ENCODE assay signal across 8 cellular contexts in the genomic region with DNA sequence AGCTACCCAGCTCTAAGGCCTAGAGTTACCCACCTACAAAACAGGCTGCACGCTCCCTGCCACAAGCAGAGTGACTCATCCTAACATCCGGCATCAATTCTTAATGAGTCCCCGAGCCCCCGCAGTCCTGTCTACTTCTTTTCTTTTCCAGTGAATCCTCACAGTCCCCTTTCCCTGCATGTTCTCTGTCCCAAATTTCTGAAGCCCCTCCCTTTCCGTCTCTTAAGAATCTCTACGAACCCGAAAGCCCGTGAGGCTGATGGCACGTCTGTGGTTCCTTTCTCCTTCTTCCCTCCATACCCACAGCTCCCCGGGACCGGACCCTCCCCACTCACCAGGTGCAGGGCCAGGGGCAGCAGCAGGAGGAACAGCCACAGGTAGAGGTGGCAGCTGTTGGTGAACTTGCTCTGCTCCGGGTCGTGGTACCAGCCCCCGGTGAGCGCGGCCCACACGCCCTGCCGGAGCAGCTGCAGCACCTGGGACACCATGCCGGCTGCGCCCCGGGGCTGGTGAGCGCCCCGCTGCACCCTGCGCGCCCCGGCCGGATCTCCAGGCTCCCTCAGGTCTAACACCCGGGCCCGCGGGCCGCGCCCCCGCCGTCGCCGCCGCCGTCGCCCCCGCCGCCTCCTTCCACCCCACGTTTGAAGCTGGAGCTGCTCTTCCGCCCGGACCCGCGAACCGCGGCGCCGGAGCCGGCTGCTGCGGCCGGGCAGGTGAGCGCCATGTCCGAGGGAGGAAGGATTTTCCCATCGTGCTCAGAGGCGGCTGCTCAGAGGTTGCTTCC. TPM values are rescaled to one million over a fixed set of nuclear protein-coding genes. Genes with fewer than 3 reads are reported as not detected.
A peak's percentile ranks its signal among the peaks of the same experiment; 100 is the strongest.
DNase-seq lines count a peak whose midpoint lies in the region; ATAC-seq and TF ChIP-seq lines count a peak whose summit lies in the region.

TSS of gene PCNX2 (minus strand) at position 735 of the 784 bp plus-strand sequence. CDS start at position 488, 247 bp downstream.

- H3K27ac Mint-ChIP-seq in HFFc6 = peak within 1 kb of the TSS; percentile 80
- H3K27ac Mint-ChIP-seq in T-helper 17 cell = peak within 1 kb of the TSS; percentile 96

- H3K27ac ChIP-seq in iPS-18a (ENCODE audit: low read length) (peak within 1 kb of the TSS; percentile 81), skeletal muscle tissue (ENCODE audit: low read depth, low read length) (peak within 1 kb of the TSS; percentile 36)

- H3K27me3 ChIP-seq in iPS-18a (ENCODE audit: control insufficient read depth, insufficient read depth, low read length) (no peaks in the 10 kb centered on the region), skeletal muscle tissue (ENCODE audit: control insufficient read depth in 3 of 3, insufficient read depth in 3 of 3, low read length in 3 of 3) (peaks cover 13 to 18% (median 14%) of the 10 kb centered on the region in 3 donors)

- no peaks in the 10 kb centered on the region for H3K36me3 Mint-ChIP-seq in HFFc6 (ENCODE audit: low read depth)
- no peaks in the 10 kb centered on the region for H3K36me3 Mint-ChIP-seq in T-helper 17 cell (ENCODE audit: low read depth)

- H3K9me3 Mint-ChIP-seq in HFFc6 = no peaks in the 10 kb centered on the region

- H3K9me3 ChIP-seq in T-helper 17 cell (ENCODE audit: control insufficient read depth, low read length, poor library complexity, severe bottlenecking) (no peaks in the 10 kb centered on the region), iPS-18a (ENCODE audit: control insufficient read depth, low read depth, low read length) (no peaks in the 10 kb centered on the region), skeletal muscle tissue (ENCODE audit: control insufficient read depth in 3 of 3, low read length in 3 of 3) (no peaks in the 10 kb centered on the region)

- ATAC-seq in T-helper 17 cell = peak; percentile 90

- TF ChIP-seq CTCF in GM12875 (IDR thresholded peaks at IDR 0.05; ENCODE audit: borderline replicate concordance, insufficient read depth, low read depth, low read length) (no peak), HFFc6 (IDR thresholded peaks at IDR 0.05) (no peak), NB4 (IDR thresholded peaks at IDR 0.05; ENCODE audit: low read depth, low read length) (no peak)

- TF ChIP-seq POLR2A in NB4 (IDR thresholded peaks at IDR 0.05; ENCODE audit: extremely low read depth, insufficient read length) (no peak), erythroblast (IDR thresholded peaks at IDR 0.05; ENCODE audit: low read length) (no peak)

- peak; percentile 54 for DNase-seq in HFFc6
- peak; percentile 82 for DNase-seq in NB4 (ENCODE audit: low read depth)
- peak; percentile 38 to 50 (median 46) for DNase-seq in T-helper 17 cell
- DNase-seq in astrocyte of the hippocampus (ENCODE audit: low read depth, low spot score) = peak; percentile 86
- no peak for DNase-seq in erythroblast (lab: John Stamatoyannopoulos, UW)

- H3K27me3 Mint-ChIP-seq in HFFc6 (ENCODE audit: insufficient read depth) (peaks cover 3% of the 10 kb centered on the region; the same call in 1 of the 2 replicates), T-helper 17 cell (no peaks in the 10 kb centered on the region)

- H3K36me3 ChIP-seq in iPS-18a (ENCODE audit: control insufficient read depth, low read depth, low read length) (no peaks in the 10 kb centered on the region), skeletal muscle tissue (ENCODE audit: control insufficient read depth in 3 of 3, insufficient read depth in 3 of 3, low read length in 3 of 3) (no peaks in the 10 kb centered on the region)

- H3K4me1 ChIP-seq in iPS-18a (ENCODE audit: control insufficient read depth, low read depth, low read length) (peaks cover 31% of the 10 kb centered on the region), skeletal muscle tissue (ENCODE audit: control insufficient read depth in 3 of 3, insufficient read depth in 3 of 3, low read length in 3 of 3) (peaks cover 3 to 7% (median 4%) of the 10 kb centered on the region in 3 donors)

- H3K4me3 ChIP-seq in GM12875 (ENCODE audit: low read depth, low read length) = peak within 1 kb of the TSS; percentile 83
- H3K4me3 ChIP-seq in NB4 (ENCODE audit: low read depth, low read length) = peak within 1 kb of the TSS; percentile 57
- peak within 1 kb of the TSS; percentile 91 for H3K4me3 ChIP-seq in iPS-18a (ENCODE audit: low read length)
- H3K4me3 ChIP-seq in skeletal muscle tissue (ENCODE audit: low read length in 3 of 3) = peak within 1 kb of the TSS; percentile 31 to 65 (median 62)

- H3K4me1 Mint-ChIP-seq in HFFc6 (ENCODE audit: low read depth) (peaks cover 38% of the 10 kb centered on the region), T-helper 17 cell (peaks cover 36% of the 10 kb centered on the region)

- H3K4me3 Mint-ChIP-seq in HFFc6 (peak within 1 kb of the TSS; percentile 90), T-helper 17 cell (no peak within 1 kb of the TSS)

- peak within 1 kb of the TSS; percentile 79 for H3K9ac ChIP-seq in iPS-18a (ENCODE audit: low read length)
- H3K9ac ChIP-seq in skeletal muscle tissue (ENCODE audit: low read depth in 1 of 3, low read length in 3 of 3) = peak within 1 kb of the TSS; percentile 14 to 45 (median 35)

RNA-seq across cellular contexts. Expression of gene PCNX2, which starts in this region (rescaled TPM):
- total RNA-seq in HFFc6 (2021; fragmentation: NEBNext Ultra II Directional; extraction: Animal tissue kit (Norgen Biotek cat#: 25700)) = 10 to 100 TPM in 5 of 6 experiments, 1 to 10 TPM in 1; 9.9 to 15.6 (median 13.5) TPM
- total RNA-seq in T-helper 17 cell (10 to 100 TPM; 64.1 to 70.1 TPM), skeletal muscle tissue (23.5 TPM)

Comparison
In these comparisons a context has a peak if more than half of its experiments do, and no peak if none do; other contexts are left out.
1. DNase-seq: peak in HFFc6 (single experiment), NB4 (single experiment), T-helper 17 cell (3 of 3) and astrocyte of the hippocampus (single experiment); none in erythroblast (0 of 2).
2. Peak in every context shown above with its lines, with median percentiles within 50 percentile points of each other: H3K4me3 ChIP-seq.